Comparison of ENCODE assay signal across 12 cellular contexts in the genomic region with DNA sequence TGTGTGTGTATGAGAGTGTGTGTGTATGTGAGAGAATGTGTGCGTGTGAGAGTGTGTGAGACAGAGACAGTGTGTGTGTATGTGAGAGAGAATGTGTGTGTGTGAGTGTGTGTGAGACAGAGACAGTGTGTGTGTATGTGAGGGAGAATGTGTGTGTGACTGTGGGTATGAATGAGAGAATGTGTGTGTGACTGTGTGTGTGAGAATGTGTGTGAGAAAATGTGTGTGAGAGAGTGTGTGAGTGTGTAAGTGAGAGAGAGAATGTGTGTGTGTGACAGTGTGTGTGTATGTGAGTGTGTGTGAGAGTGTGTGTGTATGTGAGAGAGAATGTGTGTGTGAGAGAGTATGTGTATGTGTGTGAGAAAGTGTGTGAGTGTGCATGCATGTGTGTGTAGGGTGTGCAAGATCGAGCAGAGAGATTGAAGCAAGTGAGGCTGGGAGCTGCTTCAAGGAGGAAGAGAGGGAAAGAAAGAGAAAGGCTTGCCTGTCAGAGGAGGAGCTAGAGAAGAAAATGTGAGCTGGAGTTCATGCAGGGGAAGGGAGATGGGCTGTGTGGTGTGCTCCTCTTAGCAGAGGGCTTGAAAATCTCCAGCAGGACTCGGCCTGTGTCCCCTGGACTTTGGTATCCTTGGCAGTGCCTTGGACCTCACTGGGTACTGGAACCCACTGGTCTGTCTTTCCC. TPM values are rescaled to one million over a fixed set of nuclear protein-coding genes. Genes with fewer than 3 reads are reported as not detected.
DNase-seq lines count a peak whose midpoint lies in the region; ATAC-seq, FAIRE-seq and TF ChIP-seq lines count a peak whose summit lies in the region.
"Had no signal": no experiment of that assay in that cellular context is flagged by ENCODE, and none has a peak within 500 bp of the region (broad histone marks: within the 10 kb centered on the region; RNA-seq: fewer than 3 reads in every experiment).

No MANE protein-coding gene starts in this region.

- H3K4me2 ChIP-seq in GM12878 (ENCODE audit: control insufficient read depth, insufficient read depth) (no peak overlapping the region), mesendoderm (ENCODE audit: low read length) (no peak overlapping the region)

- FAIRE-seq in GM12878 (lab: Jason Lieb, UNC) (peak; percentile 44), frontal cortex (lab: Jason Lieb, UNC) (no peak)

- ATAC-seq in heart right ventricle (peak in 1 of 8 donors; percentile 23), Right ventricle myocardium inferior (no peak), GM12878 (no peak), HG03457 (IDR thresholded peaks at IDR 0.05; ENCODE audit: unreplicated experiment) (no peak)

- no peak overlapping the region for H2BK15ac ChIP-seq in mesendoderm (replicated peaks; ENCODE audit: low read depth)

- H3K27ac ChIP-seq in heart right ventricle = peak overlapping the region in 6 of 10 donors; percentile 30 to 77 (median 58)
- no peak overlapping the region for H3K27ac ChIP-seq in GM12878 (ENCODE audit: control insufficient read depth, insufficient read depth)
- H3K27ac ChIP-seq in mesendoderm (ENCODE audit: low read depth, low read length) = no peak overlapping the region

- intact Hi-C loops in heart right ventricle (cut with DNase I) = no loop called here
- intact Hi-C loops in Right ventricle myocardium inferior (cut with DNase I) = no loop called here
- intact Hi-C loops in GM12878 (cut with micrococcal nuclease; ENCODE audit: unreplicated experiment) = no loop called here

- H3K27me3 ChIP-seq in heart right ventricle = peaks cover 0 to 3% (median 0%) of the 10 kb centered on the region in 7 donors
- H3K27me3 ChIP-seq in GM12878 (replicated peaks in 1 of 2; ENCODE audit: control insufficient read depth in 2 of 2, insufficient read depth in 2 of 2, low read length in 1 of 2) = no peaks in the 10 kb centered on the region
- no peaks in the 10 kb centered on the region for H3K27me3 ChIP-seq in mesendoderm (ENCODE audit: insufficient read depth, low read length, poor library complexity)
- H3K27me3 ChIP-seq: vagina had no signal

- H3K4ac ChIP-seq in mesendoderm (ENCODE audit: low read depth, low read length) = no peak overlapping the region

- H3K9me3 ChIP-seq in heart right ventricle = peaks cover 0 to 4% (median 0%) of the 10 kb centered on the region in 11 donors
- no peaks in the 10 kb centered on the region for H3K9me3 ChIP-seq in GM12878 (replicated peaks; ENCODE audit: control insufficient read depth, insufficient read depth, low read length)
- H3K9me3 ChIP-seq: vagina had no signal

- H3K56ac ChIP-seq in mesendoderm (ENCODE audit: low read length) = peak overlapping the region; percentile 94

- no peak overlapping the region for H3K18ac ChIP-seq in mesendoderm (ENCODE audit: low read length)

- TF ChIP-seq CTCF in heart right ventricle (IDR thresholded peaks at IDR 0.05) (no peak), GM12878 (IDR thresholded peaks at IDR 0.05 in 2 of 3, conservative IDR thresholded peaks at IDR 0.05 in 1 of 3; ENCODE audit: control insufficient read depth in 2 of 3, extremely low read depth in 1 of 3, insufficient read depth in 1 of 3, low read depth in 3 of 3, low read length in 3 of 3) (no peak)

- H3K36me3 ChIP-seq in heart right ventricle (no peaks in the 10 kb centered on the region), GM12878 (ENCODE audit: control insufficient read depth in 2 of 2, insufficient read depth in 2 of 2, low read length in 1 of 2) (no peaks in the 10 kb centered on the region), mesendoderm (ENCODE audit: control insufficient read depth, insufficient read depth, low read length) (no peaks in the 10 kb centered on the region)
- H3K36me3 ChIP-seq: vagina had no signal

- H3K4me1 ChIP-seq in heart right ventricle (peaks cover 0 to 47% (median 42%) of the 10 kb centered on the region in 9 donors), GM12878 (ENCODE audit: control insufficient read depth, insufficient read depth, low read length) (no peaks in the 10 kb centered on the region; the same call in 1 of the 2 replicates), mesendoderm (ENCODE audit: control insufficient read depth, low read depth, low read length) (peaks cover 35% of the 10 kb centered on the region)

- no peak overlapping the region for H3K9ac ChIP-seq in GM12878 (ENCODE audit: control insufficient read depth, insufficient read depth, low read length)
- peak overlapping the region; percentile 14 for H3K9ac ChIP-seq in mesendoderm (ENCODE audit: low read length)

- CTCF ChIA-PET in GM12878 (lab: Yijun Ruan, JAX) = no interaction called here

- H3K4me3 ChIP-seq in heart right ventricle (no peak overlapping the region), GM12878 (no peak overlapping the region), mesendoderm (ENCODE audit: low read length) (no peak overlapping the region)
- H3K4me3 ChIP-seq: vagina had no signal

- BruUV-seq in GM12878 (replicated peaks; lab: Mats Ljungman, UMichigan) = no TSS peak

- peak overlapping the region; percentile 90 for H4K5ac ChIP-seq in mesendoderm (ENCODE audit: low read length)

- H3K79me1 ChIP-seq in mesendoderm (ENCODE audit: low read length) = no peaks in the 10 kb centered on the region

- SMC1A ChIA-PET in GM12878 (lab: Charles Lee; ENCODE audit: uncharacterized antibody, unreplicated experiment) = no interaction called here

- RAD21 ChIA-PET in GM12878 (lab: Charles Lee; ENCODE audit: unreplicated experiment) = no interaction called here

- no peak for TF ChIP-seq RAD21 in GM12878 (IDR thresholded peaks at IDR 0.05; ENCODE audit: insufficient read depth, low read depth, low read length)

- no peak overlapping the region for H2BK120ac ChIP-seq in mesendoderm (ENCODE audit: low read depth, low read length)

- no peak overlapping the region for H4K8ac ChIP-seq in mesendoderm (ENCODE audit: low read depth, low read length)

- H2AFZ ChIP-seq in GM12878 (ENCODE audit: control insufficient read depth, low read depth, low read length) = no peak overlapping the region

- no peaks in the 10 kb centered on the region; the same call in 1 of the 2 replicates for H4K20me1 ChIP-seq in GM12878 (ENCODE audit: control insufficient read depth, insufficient read depth)

- TF ChIP-seq POLR2A in GM12878 (IDR thresholded peaks at IDR 0.05; ENCODE audit: low read depth, low read length) = no peak

- H2AK5ac ChIP-seq in mesendoderm (ENCODE audit: low read length) = peak overlapping the region; percentile 100

- H3K79me2 ChIP-seq in GM12878 (ENCODE audit: control insufficient read depth, insufficient read depth, low read length) = no peaks in the 10 kb centered on the region
- H3K79me2 ChIP-seq in mesendoderm (ENCODE audit: control insufficient read depth, insufficient read depth, low read length) = no peaks in the 10 kb centered on the region

- DNase-seq in heart right ventricle = no peak
- DNase-seq in Right ventricle myocardium inferior (ENCODE audit: missing footprints) = no peak
- DNase-seq in GM12878 (ENCODE audit: low read depth, low spot score) = no peak
- peak; percentile 41 for DNase-seq in mesendoderm
- DNase-seq in frontal cortex (ENCODE audit: low spot score in 2 of 2) = no peak
- no peak for DNase-seq in NCI-H1417 (lab: John Stamatoyannopoulos, UW)
- no peak for DNase-seq in NCI-H128 (lab: John Stamatoyannopoulos, UW; ENCODE audit: unreplicated experiment)
- DNase-seq: activated CD4-positive, alpha-beta memory T cell treated with anti-CD3 and anti-CD28 coated beads for 36 hours; activated naive CD4-positive, alpha-beta T cell; stimulated activated CD4-positive, alpha-beta T cell treated with anti-CD3 and anti-CD28 coated beads, Interleukin-15, amount 100 ng/mL, for 24 hours had no signal

- H2BK5ac ChIP-seq in mesendoderm (ENCODE audit: low read length) = peak overlapping the region; percentile 98

- TF ChIP-seq EP300 in GM12878 (IDR thresholded peaks at IDR 0.05; ENCODE audit: borderline replicate concordance in 1 of 2, control insufficient read depth in 1 of 2, low read depth in 2 of 2, low read length in 2 of 2) = no peak

- in situ Hi-C loops in GM12878 (cut with MboI) = no loop called here

- peak overlapping the region; percentile 96 for H3K23ac ChIP-seq in mesendoderm (ENCODE audit: low read length)

- 61 to 71% methylated on average over 3 of the region's 3 CpGs for WGBS in heart right ventricle, 2 donors
- 27% methylated on average over 3 of the region's 3 CpGs for WGBS in GM12878 (ENCODE audit: insufficient coverage, insufficient replicate concordance, low lambda C conversion rate, missing lambda C conversion rate)
- 100% methylated on average over 2 of the region's 3 CpGs for WGBS in mesendoderm (ENCODE audit: extremely low coverage, insufficient coverage, low lambda C conversion rate)

- POLR2A ChIA-PET in GM12878 (lab: Charles Lee) = no interaction called here

TF ChIP-seq in GM12878, 131 proteins besides CTCF, POLR2A, EP300 and RAD21 (continues in another document):
- TF ChIP-seq STAT1 (conservative IDR thresholded peaks at IDR 0.05) (no peak), SMC3 (IDR thresholded peaks at IDR 0.05; ENCODE audit: borderline replicate concordance, low read length) (no peak), TCF7 (IDR thresholded peaks at IDR 0.05; ENCODE audit: borderline replicate concordance) (no peak)

RNA-seq across cellular contexts. Expression of gene TP53I11, which starts 27.7 kb away (rescaled TPM):
- total RNA-seq in heart right ventricle (10 to 100 TPM; 22.8 to 89.4 (median 32.7) TPM), Right ventricle myocardium inferior (59.1 TPM), GM12878 (2014; rRNA removed) (0.17 TPM in 1 of 2 replicates, not detected in the other), GM12878 (2014; rRNA removed; fragmentation: Illumina TruSeq; extraction: Trizol) (not detected in 2 replicates), GM12878 (2021) (0.21 and 0.23 TPM in 2 replicates), frontal cortex (20.4 TPM)
- polyA plus RNA-seq in heart right ventricle (10 to 100 TPM; 26.9 to 56.5 TPM), GM12878 (2011; rRNA removed) (0.10 and 0.27 TPM in 2 replicates), GM12878 (2014; fragmentation: Illumina TruSeq; extraction: Trizol) (0.03 TPM in 1 of 2 replicates, not detected in the other), GM12878 (2014; fragmentation: Nextera tagmentation; extraction: Ambion mirVana) (not detected), GM12878 (2014; rRNA removed) (0.08 and 0.24 TPM in 2 replicates), GM12878 (2016; fragmentation: Nextera tagmentation; extraction: Ambion mirVana) (under 1 TPM; 0.15 to 0.28 TPM)
- total RNA-seq in GM12878 (2013; cell fraction: nucleolus; rRNA removed) = not detected in 2 replicates
- polyA plus RNA-seq in GM12878 (2011; ENCODE audit: low read depth) = 0.30 TPM
- polyA plus RNA-seq in GM12878 (2011; cell fraction: cytosol; rRNA removed) = 0.39 and 0.60 TPM in 2 replicates
- 0.57 and 0.85 TPM in 2 replicates for polyA plus RNA-seq in GM12878 (2011; cell fraction: nucleus; rRNA removed)
- polyA plus RNA-seq in GM12878 (2012) = 1.2 and 1.5 TPM in 2 replicates
- 0.15 and 0.77 TPM in 2 replicates for polyA minus RNA-seq in GM12878 (2011; rRNA and poly(A)+ RNA removed)
- polyA minus RNA-seq in GM12878 (2011; cell fraction: cytosol; rRNA and poly(A)+ RNA removed) = 1.1 TPM in 1 of 2 replicates, not detected in the other
- 0.60 and 1.4 TPM in 2 replicates for polyA minus RNA-seq in GM12878 (2011; cell fraction: nucleus; rRNA and poly(A)+ RNA removed)
- polyA plus RNA-seq in mesendoderm (2013, experiment 1 of 2) = 23.1 TPM
- 24.6 TPM for polyA plus RNA-seq in mesendoderm (2013, experiment 2 of 2)

Comparison
In these comparisons a context has a peak if more than half of its experiments do, and no peak if none do; other contexts are left out.
1. H3K27ac ChIP-seq: peak in heart right ventricle (6 of 10); none in GM12878 (single experiment) and mesendoderm (single experiment).
2. RNA of gene TP53I11, which starts 27.7 kb away (total RNA-seq): 59.1 TPM in Right ventricle myocardium inferior (single experiment), 22.8 to 89.4 TPM in heart right ventricle and 20.4 TPM in frontal cortex (single experiment); 0.17 to 0.23 TPM in GM12878; every median in the first group is over 10 times any median in the second.